9 cellular contexts compared by ENCODE assay signal in the genomic region with DNA sequence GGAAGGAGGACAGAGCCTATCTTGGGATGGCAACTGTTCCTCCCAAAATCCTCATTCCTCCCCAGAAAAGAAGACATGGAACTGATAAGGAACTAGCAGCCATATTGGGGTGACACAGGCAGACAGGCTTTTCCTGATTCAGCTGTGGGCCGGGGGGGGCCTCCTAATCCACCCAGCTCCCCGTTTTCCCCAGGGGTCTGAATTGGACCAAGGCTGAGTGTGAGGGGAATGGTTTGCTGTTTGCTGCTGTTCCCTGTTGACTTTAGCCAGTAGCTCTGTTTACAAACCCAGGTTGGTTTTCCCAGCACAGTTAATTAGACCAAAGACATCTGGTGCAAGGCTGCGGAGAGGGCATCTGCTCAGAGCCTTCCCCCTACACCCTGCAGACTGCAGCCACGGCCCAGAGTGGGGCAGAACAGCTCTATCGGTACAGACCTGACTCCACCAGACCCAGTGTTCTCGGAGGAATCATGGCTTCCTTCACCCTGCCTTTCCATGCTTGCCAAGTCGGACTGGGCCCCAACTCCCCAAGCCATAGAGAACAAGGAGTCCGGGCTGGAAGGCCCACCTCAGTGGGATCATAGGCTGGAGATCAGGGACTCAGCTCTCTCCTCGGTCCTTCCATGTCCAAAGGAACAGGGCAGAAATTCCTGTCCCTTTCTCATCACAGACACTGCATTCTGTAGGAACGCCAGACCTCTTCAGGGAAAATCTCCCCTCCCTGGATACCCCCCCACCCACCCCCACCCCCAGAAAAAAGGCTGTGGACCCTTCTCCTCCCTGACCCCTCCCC. TPM values are rescaled to one million over a fixed set of nuclear protein-coding genes. Genes with fewer than 3 reads are reported as not detected.
A peak's percentile ranks its signal among the peaks of the same experiment; 100 is the strongest.
DNase-seq lines count a peak whose midpoint lies in the region; ATAC-seq and TF ChIP-seq lines count a peak whose summit lies in the region.
"Had no signal": no experiment of that assay in that cellular context is flagged by ENCODE, and none has a peak within 500 bp of the region (broad histone marks: within the 10 kb centered on the region; RNA-seq: fewer than 3 reads in every experiment).

No MANE protein-coding gene starts in this region.

- peak overlapping the region; percentile 29 for H3K4me3 Mint-ChIP-seq in MCF 10A (ENCODE audit: unreplicated experiment)

- no peaks in the 10 kb centered on the region for H3K4me1 Mint-ChIP-seq in MCF 10A (ENCODE audit: insufficient read depth, unreplicated experiment)

- no peaks in the 10 kb centered on the region for H3K36me3 Mint-ChIP-seq in MCF 10A (ENCODE audit: insufficient read depth, unreplicated experiment)

- no peak overlapping the region for H3K4me2 ChIP-seq in mammary epithelial cell (ENCODE audit: insufficient read depth, low read depth, low read length)

- peaks cover 38% of the 10 kb centered on the region for H3K27me3 Mint-ChIP-seq in MCF 10A (ENCODE audit: insufficient read depth, unreplicated experiment)

- dilution Hi-C loops in mammary epithelial cell (cut with HindIII; ENCODE audit: low sequenced_read_pairs), result no loop called here

- TF ChIP-seq CTCF in MCF 10A (IDR thresholded peaks at IDR 0.05; ENCODE audit: unreplicated experiment) (no peak), mammary epithelial cell (conservative IDR thresholded peaks at IDR 0.05 in 1 of 2, IDR thresholded peaks at IDR 0.05 in 1 of 2; ENCODE audit: extremely low read depth in 1 of 2, insufficient read depth in 1 of 2, low read depth in 1 of 2, low read length in 2 of 2) (no peak), transverse colon (IDR thresholded peaks at IDR 0.05) (no peak)

- H3K36me3 ChIP-seq in mammary epithelial cell (ENCODE audit: insufficient read depth, low read length), result no peaks in the 10 kb centered on the region
- H3K36me3 ChIP-seq in transverse colon, result no peaks in the 10 kb centered on the region

- peaks cover 6% of the 10 kb centered on the region for H3K4me1 ChIP-seq in mammary epithelial cell (ENCODE audit: insufficient read depth, low read length)
- H3K4me1 ChIP-seq in transverse colon, result peaks cover 5 to 32% (median 18%) of the 10 kb centered on the region in 4 donors

- CTCF ChIA-PET in MCF 10A (lab: Yijun Ruan, JAX) (interaction anchor here (0.6 to 1.7 kb wide), 3 partner anchors 40 to 211 kb away, joined by 5 read pairs; no protein-coding TSS in a partner anchor), mammary epithelial cell (lab: Charles Lee; ENCODE audit: low non-redundant PET) (interaction anchor here (0.6 kb wide), 1 partner anchor 86 kb away, joined by 10 read pairs; no protein-coding TSS in a partner anchor)

- H2AFZ ChIP-seq in mammary epithelial cell (ENCODE audit: low read depth, low read length), result no peak overlapping the region

- H3K9me3 ChIP-seq in mammary epithelial cell (replicated peaks; ENCODE audit: insufficient read depth, low read length) (no peaks in the 10 kb centered on the region), transverse colon (no peaks in the 10 kb centered on the region)

- H3K27me3 ChIP-seq in mammary epithelial cell (ENCODE audit: insufficient read depth, low read length), result peaks cover 29% of the 10 kb centered on the region
- H3K27me3 ChIP-seq in transverse colon, result peaks cover 17% of the 10 kb centered on the region

- H3K9ac ChIP-seq in mammary epithelial cell (ENCODE audit: insufficient read depth, low read length), result no peak overlapping the region

- 78% methylated on average over 8 of the region's 10 CpGs for WGBS in mammary epithelial cell (ENCODE audit: low coverage, missing lambda C conversion rate)
- WGBS in transverse colon (ENCODE audit: low coverage in 1 of 2), 2 donors, result 58% methylated on average over 10 of the region's 10 CpGs; no CpG with 5 or more reads in 1 of the 2 donors

- intact Hi-C loops in MCF 10A (cut with micrococcal nuclease) (no loop called here), mammary epithelial cell (cut with micrococcal nuclease) (no loop called here), transverse colon (cut with DNase I; ENCODE audit: low total_unique reads) (loop anchor here (5.0 kb wide), 2 partner anchors 79 to 129 kb away; no protein-coding TSS in a partner anchor)

- no peak for TF ChIP-seq EP300 in transverse colon (IDR thresholded peaks at IDR 0.05; ENCODE audit: low read depth)

- no peak for TF ChIP-seq POLR2A in transverse colon (IDR thresholded peaks at IDR 0.05)

- H3K4me3 ChIP-seq in mammary epithelial cell (replicated peaks in 1 of 3; ENCODE audit: insufficient read depth in 1 of 3, low read depth in 2 of 3, low read length in 3 of 3), result no peak overlapping the region
- H3K4me3 ChIP-seq in transverse colon, result peak overlapping the region in 1 of 4 donors; percentile 82

- POLR2A ChIA-PET in MCF 10A (lab: Yijun Ruan, JAX), result no interaction called here

- in situ Hi-C loops in mammary epithelial cell (cut with MboI; ENCODE audit: low sequenced_read_pairs in 2 of 2) (no loop called here), transverse colon (cut with MboI; ENCODE audit: low pct_ligation_motif_present in 1 of 4, low pct_unique_long_range_greater_than_20kb in 1 of 4, low sequenced_read_pairs in 3 of 4) (no loop called here)

- ATAC-seq in SK-N-SH treated with all-trans-retinoic acid at 6 μM for 48 hours, result peak; percentile 43; the same call in 2 of the 3 replicates
- ATAC-seq in left lobe of liver, result peak; percentile 44
- ATAC-seq in HG03432 (IDR thresholded peaks at IDR 0.05; ENCODE audit: unreplicated experiment), result no peak

- H3K79me2 ChIP-seq in mammary epithelial cell (ENCODE audit: insufficient read depth, low read length), result no peaks in the 10 kb centered on the region

- H3K27ac Mint-ChIP-seq in MCF 10A (ENCODE audit: low read depth, unreplicated experiment), result no peak overlapping the region

- H3K27ac ChIP-seq in mammary epithelial cell (ENCODE audit: insufficient read depth, low read depth, low read length) (no peak overlapping the region), transverse colon (peak overlapping the region; percentile 85 to 93 (median 87))
- H3K27ac ChIP-seq: C4-2B had no signal

- DNase-seq in MCF 10A (ENCODE audit: unreplicated experiment) (no peak), mammary epithelial cell (no peak), left lobe of liver (ENCODE audit: low spot score) (no peak), transverse colon (no peak), hypothalamus (lab: John Stamatoyannopoulos, UW) (no peak)
- DNase-seq in activated CD4-positive, CD25-positive, alpha-beta regulatory T cell (lab: John Stamatoyannopoulos, UW), result no peak

- no peaks in the 10 kb centered on the region for H4K20me1 ChIP-seq in mammary epithelial cell (ENCODE audit: insufficient read depth, low read length)

- BruUV-seq in MCF 10A (replicated peaks; lab: Mats Ljungman, UMichigan) (no TSS peak), mammary epithelial cell (replicated peaks; lab: Mats Ljungman, UMichigan) (no TSS peak)

- no peaks in the 10 kb centered on the region for H3K9me3 Mint-ChIP-seq in MCF 10A (ENCODE audit: unreplicated experiment)

TF ChIP-seq in SK-N-SH treated with all-trans-retinoic acid at 6 μM for 48 hours, 23 proteins besides CTCF, POLR2A, EP300 and RAD21 (continues in another document):
- TF ChIP-seq ZNF565 (CRISPR knock-in tag; conservative IDR thresholded peaks at IDR 0.05; ENCODE audit: low read depth), result 0 out of 2 replicates have a peak, but pooled peaks have one; percentile 14
- no peak for TF ChIP-seq TOX (CRISPR knock-in tag; IDR thresholded peaks at IDR 0.05; ENCODE audit: borderline replicate concordance)
- TF ChIP-seq, protein P1, sequence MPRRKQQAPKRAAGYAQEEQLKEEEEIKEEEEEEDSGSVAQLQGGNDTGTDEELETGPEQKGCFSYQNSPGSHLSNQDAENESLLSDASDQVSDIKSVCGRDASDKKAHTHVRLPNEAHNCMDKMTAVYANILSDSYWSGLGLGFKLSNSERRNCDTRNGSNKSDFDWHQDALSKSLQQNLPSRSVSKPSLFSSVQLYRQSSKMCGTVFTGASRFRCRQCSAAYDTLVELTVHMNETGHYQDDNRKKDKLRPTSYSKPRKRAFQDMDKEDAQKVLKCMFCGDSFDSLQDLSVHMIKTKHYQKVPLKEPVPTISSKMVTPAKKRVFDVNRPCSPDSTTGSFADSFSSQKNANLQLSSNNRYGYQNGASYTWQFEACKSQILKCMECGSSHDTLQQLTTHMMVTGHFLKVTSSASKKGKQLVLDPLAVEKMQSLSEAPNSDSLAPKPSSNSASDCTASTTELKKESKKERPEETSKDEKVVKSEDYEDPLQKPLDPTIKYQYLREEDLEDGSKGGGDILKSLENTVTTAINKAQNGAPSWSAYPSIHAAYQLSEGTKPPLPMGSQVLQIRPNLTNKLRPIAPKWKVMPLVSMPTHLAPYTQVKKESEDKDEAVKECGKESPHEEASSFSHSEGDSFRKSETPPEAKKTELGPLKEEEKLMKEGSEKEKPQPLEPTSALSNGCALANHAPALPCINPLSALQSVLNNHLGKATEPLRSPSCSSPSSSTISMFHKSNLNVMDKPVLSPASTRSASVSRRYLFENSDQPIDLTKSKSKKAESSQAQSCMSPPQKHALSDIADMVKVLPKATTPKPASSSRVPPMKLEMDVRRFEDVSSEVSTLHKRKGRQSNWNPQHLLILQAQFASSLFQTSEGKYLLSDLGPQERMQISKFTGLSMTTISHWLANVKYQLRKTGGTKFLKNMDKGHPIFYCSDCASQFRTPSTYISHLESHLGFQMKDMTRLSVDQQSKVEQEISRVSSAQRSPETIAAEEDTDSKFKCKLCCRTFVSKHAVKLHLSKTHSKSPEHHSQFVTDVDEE (CRISPR knock-in tag; IDR thresholded peaks at IDR 0.05), result peak; percentile 85
- no peak for TF ChIP-seq PPARA (CRISPR knock-in tag; IDR thresholded peaks at IDR 0.05; ENCODE audit: borderline replicate concordance)
- TF ChIP-seq ESRRG (CRISPR knock-in tag; IDR thresholded peaks at IDR 0.05), result no peak
- no peak for TF ChIP-seq ZNF8 (CRISPR knock-in tag; IDR thresholded peaks at IDR 0.05)
- TF ChIP-seq RARB (CRISPR knock-in tag; IDR thresholded peaks at IDR 0.05), result no peak
- TF ChIP-seq POU6F1 (CRISPR knock-in tag; IDR thresholded peaks at IDR 0.05; ENCODE audit: borderline replicate concordance, low read depth), result no peak

RNA-seq across cellular contexts. Expression of gene PKDCC, which starts 1.7 kb away (rescaled TPM):
- total RNA-seq in MCF 10A (2022) (0.49 and 0.96 TPM in 2 replicates), mammary epithelial cell (under 1 TPM in 1 of 2 donors, not detected in 1; 0.17 TPM), left lobe of liver (14.2 TPM), transverse colon (100 to 1,000 TPM in 1 of 4 donors, 10 to 100 TPM in 3; 60.6 to 108 (median 74.6) TPM)
- not detected for polyA plus RNA-seq in mammary epithelial cell
- not detected for polyA minus RNA-seq in mammary epithelial cell
